Comparison of ENCODE assay signal across 12 cellular contexts in the genomic region with DNA sequence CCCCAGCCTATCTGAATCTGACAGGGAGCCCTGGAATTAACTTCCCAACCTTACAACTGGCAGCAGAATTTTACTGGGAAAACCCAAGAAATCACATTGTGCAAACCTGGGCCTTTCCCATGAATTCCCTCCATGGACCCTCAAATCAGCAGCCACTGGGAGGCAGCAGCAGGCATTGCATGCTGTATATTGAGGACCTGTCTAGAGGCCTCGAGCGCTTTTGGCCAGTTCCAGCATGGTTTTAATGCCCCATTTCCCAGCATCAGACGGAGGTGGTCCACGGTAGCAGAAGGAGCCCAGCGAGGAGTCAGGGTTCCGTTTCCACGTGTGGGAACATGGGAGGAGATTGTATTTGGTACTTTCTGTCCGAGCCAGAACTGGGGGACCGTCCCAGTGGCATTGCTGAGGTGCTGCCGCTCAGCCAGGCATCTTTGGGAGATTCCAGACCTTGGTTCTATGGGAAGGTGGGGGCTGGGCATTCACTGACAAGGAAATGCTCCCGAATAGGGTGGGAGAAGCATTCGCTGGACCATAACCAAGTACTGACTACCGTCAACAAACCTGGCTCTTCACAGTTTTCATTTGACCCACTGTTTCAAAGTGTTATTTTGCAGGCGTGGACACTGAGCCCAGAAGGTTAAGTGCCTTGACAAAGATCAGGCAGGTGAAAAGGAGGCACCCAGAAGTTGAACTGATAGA. TPM values are rescaled to one million over a fixed set of nuclear protein-coding genes. Genes with fewer than 3 reads are reported as not detected.
DNase-seq lines count a peak whose midpoint lies in the region; ATAC-seq, FAIRE-seq and TF ChIP-seq lines count a peak whose summit lies in the region.
"Had no signal": no experiment of that assay in that cellular context is flagged by ENCODE, and none has a peak within 500 bp of the region (broad histone marks: within the 10 kb centered on the region; RNA-seq: fewer than 3 reads in every experiment).

No MANE protein-coding gene starts in this region.

- peak; percentile 69 for FAIRE-seq in endothelial cell of umbilical vein (lab: Jason Lieb, UNC)
- FAIRE-seq: A204.1 had no signal

- POLR2A ChIA-PET in endothelial cell of umbilical vein (lab: Charles Lee): no interaction called here

- TF ChIP-seq CTCF in endothelial cell of umbilical vein (IDR thresholded peaks at IDR 0.05; ENCODE audit: extremely low read depth in 1 of 2, insufficient read depth in 1 of 2, low read depth in 1 of 2, low read length in 2 of 2) (peak; percentile 22 to 43), thyroid gland (IDR thresholded peaks at IDR 0.05) (peak in 3 of 6 experiments; percentile 26 to 39 (median 30))

- H3K27me3 ChIP-seq in endothelial cell of umbilical vein (ENCODE audit: control insufficient read depth in 2 of 2, insufficient read depth in 2 of 2, low read length in 2 of 2) (no peaks in the 10 kb centered on the region), thyroid gland (no peaks in the 10 kb centered on the region)

- H3K9me3 ChIP-seq in endothelial cell of umbilical vein (replicated peaks; ENCODE audit: control insufficient read depth, insufficient read depth, low read length): no peaks in the 10 kb centered on the region
- no peaks in the 10 kb centered on the region for H3K9me3 ChIP-seq in thyroid gland

- H3K27ac ChIP-seq in endothelial cell of umbilical vein (ENCODE audit: insufficient read depth, low read depth, low read length): no peak overlapping the region
- H3K27ac ChIP-seq in thyroid gland: peak overlapping the region in 1 of 3 donors; percentile 18

- H2AFZ ChIP-seq in endothelial cell of umbilical vein (ENCODE audit: low read depth, low read length): no peak overlapping the region

- H3K4me3 ChIP-seq in endothelial cell of umbilical vein (replicated peaks in 1 of 3; ENCODE audit: insufficient read depth in 1 of 3, low read depth in 1 of 3, low read length in 3 of 3): no peak overlapping the region
- H3K4me3 ChIP-seq in thyroid gland (replicated peaks in 1 of 3): no peak overlapping the region

- WGBS in thyroid gland, 2 donors: 48 to 58% methylated on average over 8 to 14 of the region's 14 CpGs

- H3K4me1 ChIP-seq in endothelial cell of umbilical vein (ENCODE audit: control insufficient read depth, extremely low read depth, insufficient read depth, low read length) (no peaks in the 10 kb centered on the region), thyroid gland (peaks cover 3 to 23% of the 10 kb centered on the region in 2 donors)

- no peaks in the 10 kb centered on the region for H3K9me1 ChIP-seq in endothelial cell of umbilical vein (replicated peaks; ENCODE audit: control insufficient read depth, extremely low read depth, insufficient read depth, low read length)

- no TSS peak for BruUV-seq in endothelial cell of umbilical vein (replicated peaks; lab: Mats Ljungman, UMichigan)

- no peak for ATAC-seq in sciatic nerve

- TF ChIP-seq POLR2A in endothelial cell of umbilical vein (IDR thresholded peaks at IDR 0.05; ENCODE audit: low read depth, low read length): no peak
- TF ChIP-seq POLR2A in thyroid gland (IDR thresholded peaks at IDR 0.05): no peak

- no peaks in the 10 kb centered on the region for H3K79me2 ChIP-seq in endothelial cell of umbilical vein (ENCODE audit: control insufficient read depth, insufficient read depth, low read length)

- H3K9ac ChIP-seq in endothelial cell of umbilical vein (replicated peaks; ENCODE audit: extremely low read depth, insufficient read depth, low read length): no peak overlapping the region

- intact Hi-C loops in endothelial cell of umbilical vein (cut with micrococcal nuclease) (loop anchor here (2.0 kb wide), 1 partner anchor 31 kb away; no protein-coding TSS in a partner anchor), thyroid gland (cut with DNase I) (no loop called here), sciatic nerve (cut with DNase I) (no loop called here)

- CTCF ChIA-PET in endothelial cell of umbilical vein (lab: Charles Lee): no interaction called here

- peak; percentile 3 to 35 for DNase-seq in NCI-H2081 (lab: John Stamatoyannopoulos, UW)
- DNase-seq in NCI-H2081 treated with DMSO at 0.1 percent for 48 hours (lab: John Stamatoyannopoulos, UW): no peak
- peak; percentile 18 for DNase-seq in NCI-H69 (lab: John Stamatoyannopoulos, UW)
- no peak for DNase-seq in endothelial cell of umbilical vein (ENCODE audit: low read depth, low spot score)
- peak; percentile 41 to 50 for DNase-seq in thyroid gland
- DNase-seq in sciatic nerve (ENCODE audit: low spot score): no peak
- no peak for DNase-seq in LoVo (ENCODE audit: low spot score)
- DNase-seq in Kasumi-1 (lab: John Stamatoyannopoulos, UW): no peak
- DNase-seq: NCI-H1048, T-helper 2 cell had no signal

- dilution Hi-C loops in endothelial cell of umbilical vein (cut with MboI; ENCODE audit: extremely low pct_ligation_motif_present, low sequenced_read_pairs): no loop called here

- no peak overlapping the region for H3K4me2 ChIP-seq in endothelial cell of umbilical vein (ENCODE audit: insufficient read depth, low read length)

- no peaks in the 10 kb centered on the region for H4K20me1 ChIP-seq in endothelial cell of umbilical vein (replicated peaks; ENCODE audit: control insufficient read depth, extremely low read depth, insufficient read depth, low read length)

- H3K36me3 ChIP-seq in endothelial cell of umbilical vein (ENCODE audit: control insufficient read depth in 2 of 2, extremely low read depth in 1 of 2, insufficient read depth in 2 of 2, low read length in 2 of 2) (no peaks in the 10 kb centered on the region), thyroid gland (no peaks in the 10 kb centered on the region)

TF ChIP-seq in endothelial cell of umbilical vein, 7 proteins besides CTCF, POLR2A, EP300 and RAD21:
- TF ChIP-seq POLR2AphosphoS5 (IDR thresholded peaks at IDR 0.05; ENCODE audit: insufficient read depth, low read depth, low read length): no peak
- TF ChIP-seq JUN (IDR thresholded peaks at IDR 0.05; ENCODE audit: borderline replicate concordance, insufficient read depth, insufficient read length, low read depth): no peak
- TF ChIP-seq, protein P1, sequence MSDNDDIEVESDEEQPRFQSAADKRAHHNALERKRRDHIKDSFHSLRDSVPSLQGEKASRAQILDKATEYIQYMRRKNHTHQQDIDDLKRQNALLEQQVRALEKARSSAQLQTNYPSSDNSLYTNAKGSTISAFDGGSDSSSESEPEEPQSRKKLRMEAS (IDR thresholded peaks at IDR 0.05; ENCODE audit: insufficient read depth, insufficient read length): no peak
- TF ChIP-seq GATA2 (IDR thresholded peaks at IDR 0.05; ENCODE audit: insufficient read depth, insufficient read length, low read depth, low read length): no peak
- TF ChIP-seq FOS (IDR thresholded peaks at IDR 0.05; ENCODE audit: borderline replicate concordance, insufficient read depth, low read length): no peak
- TF ChIP-seq EZH2 (IDR thresholded peaks at IDR 0.05; ENCODE audit: borderline replicate concordance, low read depth, low read length, severe bottlenecking): no peak
- no peak for TF ChIP-seq MYC (IDR thresholded peaks at IDR 0.05; ENCODE audit: low read depth, low read length)

RNA-seq across cellular contexts. Expression of a gene that starts 15.9 kb away (rescaled TPM):
- total RNA-seq in endothelial cell of umbilical vein (0.44 TPM in 1 of 2 replicates, not detected in the other), thyroid gland (100 to 1,000 TPM in 3 of 4 donors, 10 to 100 TPM in 1; 58.5 to 386 (median 270) TPM), sciatic nerve (8.3 TPM)
- polyA plus RNA-seq in endothelial cell of umbilical vein: 0.16 and 0.25 TPM in 2 replicates
- 0.05 and 0.16 TPM in 2 replicates for polyA plus RNA-seq in endothelial cell of umbilical vein (2011; cell fraction: cytosol; rRNA removed)
- polyA plus RNA-seq in endothelial cell of umbilical vein (2011; cell fraction: nucleus; rRNA removed): 0.22 and 0.35 TPM in 2 replicates
- not detected in 2 replicates for polyA plus RNA-seq in endothelial cell of umbilical vein (2012)
- 0.28 TPM in 1 of 2 replicates, not detected in the other for polyA minus RNA-seq in endothelial cell of umbilical vein
- not detected for polyA minus RNA-seq in endothelial cell of umbilical vein (2011; cell fraction: cytosol; rRNA and poly(A)+ RNA removed)
- 0.67 TPM in 1 of 2 replicates, not detected in the other for polyA minus RNA-seq in endothelial cell of umbilical vein (2011; cell fraction: nucleus; rRNA and poly(A)+ RNA removed)
- total RNA-seq: subcutaneous adipose tissue had no signal

Comparison
In these comparisons a context has a peak if more than half of its experiments do, and no peak if none do; other contexts are left out.
1. DNase-seq: peak in NCI-H2081 (2 of 2), NCI-H69 (single experiment) and thyroid gland (2 of 2); none in NCI-H2081 treated with DMSO at 0.1 percent for 48 hours (single experiment), endothelial cell of umbilical vein (single experiment), sciatic nerve (single experiment), LoVo (single experiment) and Kasumi-1 (0 of 2).